15 cellular contexts compared by ENCODE assay signal in the genomic region with DNA sequence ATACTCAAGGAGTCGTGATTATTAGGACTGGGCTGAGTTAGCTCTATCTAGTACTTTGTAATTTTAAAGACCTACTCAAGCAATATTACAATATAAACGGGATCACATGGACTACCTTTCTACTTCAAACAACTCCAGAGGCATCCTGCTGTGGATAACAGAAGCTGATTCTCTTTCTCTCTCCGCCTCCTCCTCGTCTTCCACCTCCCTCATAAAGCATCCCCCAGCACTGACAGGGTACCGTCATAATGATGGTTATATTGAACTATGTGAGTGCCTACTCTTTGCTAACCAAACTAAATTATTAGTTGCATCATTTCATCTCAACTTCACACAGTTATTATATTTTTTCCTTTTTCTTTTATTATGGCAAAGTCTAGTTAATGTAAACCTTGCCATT.
DNase-seq lines count a peak whose midpoint lies in the region; ATAC-seq and TF ChIP-seq lines count a peak whose summit lies in the region.
"Had no signal": no experiment of that assay in that cellular context is flagged by ENCODE, and none has a peak within 500 bp of the region (broad histone marks: within the 10 kb centered on the region; RNA-seq: fewer than 3 reads in every experiment).

No MANE protein-coding gene starts in this region.

- H3K9ac ChIP-seq in stomach smooth muscle (ENCODE audit: low read length in 2 of 2), result peak overlapping the region in 1 of 2 donors; percentile 82
- H3K9ac ChIP-seq in neural progenitor cell, result no peak overlapping the region
- H3K9ac ChIP-seq: BLaER1 had no signal

- H3K79me2 ChIP-seq in PC-9 (ENCODE audit: low read depth) (no peaks in the 10 kb centered on the region), neural progenitor cell (ENCODE audit: low read depth) (no peaks in the 10 kb centered on the region)

- H3F3A ChIP-seq in PC-9 (ENCODE audit: insufficient read depth, low read depth), result no peaks in the 10 kb centered on the region
- no peaks in the 10 kb centered on the region for H3F3A ChIP-seq in neural progenitor cell (ENCODE audit: low read depth)

- H3K4me3 ChIP-seq in gastroesophageal sphincter (no peak overlapping the region), muscle layer of duodenum (ENCODE audit: low read depth in 1 of 2, low read length in 2 of 2) (no peak overlapping the region), stomach smooth muscle (ENCODE audit: low read length in 2 of 2) (no peak overlapping the region), PC-9 (no peak overlapping the region), testis (no peak overlapping the region), neural progenitor cell (no peak overlapping the region)
- H3K4me3 ChIP-seq: BLaER1 had no signal

- H3K27me3 Mint-ChIP-seq in HFFc6 (ENCODE audit: insufficient read depth) (peaks cover 4% of the 10 kb centered on the region), neural progenitor cell (ENCODE audit: insufficient read depth, low read depth) (peaks cover 29% of the 10 kb centered on the region)
- peaks cover 40% of the 10 kb centered on the region for H3K27me3 Mint-ChIP-seq in T-helper 2 cell treated with Interferon-gamma antibody and Interleukin-4, amounts not matched to agents 5 μg/mL and 100 μg/mL, for 36 hours (ENCODE audit: low read depth)

- H3K4me1 Mint-ChIP-seq in HFFc6 (ENCODE audit: low read depth) (peaks cover 53% of the 10 kb centered on the region), neural progenitor cell (peaks cover 40% of the 10 kb centered on the region)
- no peaks in the 10 kb centered on the region for H3K4me1 Mint-ChIP-seq in T-helper 2 cell treated with Interferon-gamma antibody and Interleukin-4, amounts not matched to agents 5 μg/mL and 100 μg/mL, for 36 hours (ENCODE audit: low read depth)
- H3K4me1 Mint-ChIP-seq: CD8-positive, alpha-beta memory T cell had no signal

- peaks cover 10 to 54% (median 16%) of the 10 kb centered on the region in 3 donors for H3K4me1 ChIP-seq in gastroesophageal sphincter
- H3K4me1 ChIP-seq in muscle layer of duodenum (ENCODE audit: control insufficient read depth in 1 of 2, insufficient read depth in 2 of 2, low read length in 2 of 2), result peaks cover 10 to 11% of the 10 kb centered on the region in 2 donors
- peaks cover 45% of the 10 kb centered on the region for H3K4me1 ChIP-seq in stomach smooth muscle (ENCODE audit: control insufficient read depth, insufficient read depth, low read length)
- H3K4me1 ChIP-seq in PC-9 (replicated peaks; ENCODE audit: insufficient read depth), result no peaks in the 10 kb centered on the region
- no peaks in the 10 kb centered on the region for H3K4me1 ChIP-seq in testis
- peaks cover 6% of the 10 kb centered on the region for H3K4me1 ChIP-seq in neural progenitor cell
- H3K4me1 ChIP-seq: BLaER1, Caco-2 had no signal

- H3K27ac Mint-ChIP-seq in HFFc6 (peak overlapping the region; percentile 86; the same call in 1 of the 2 replicates), neural progenitor cell (no peak overlapping the region)
- no peak overlapping the region for H3K27ac Mint-ChIP-seq in T-helper 2 cell treated with Interferon-gamma antibody and Interleukin-4, amounts not matched to agents 5 μg/mL and 100 μg/mL, for 36 hours
- H3K27ac Mint-ChIP-seq: CD8-positive, alpha-beta memory T cell had no signal

- WGBS in gastroesophageal sphincter (ENCODE audit: low coverage in 1 of 2), 2 donors, result 75 to 82% methylated on average over 5 of the region's 5 CpGs
- 59 to 68% methylated on average over 5 of the region's 5 CpGs for WGBS in testis, 2 donors

- H4K20me1 ChIP-seq in PC-9 (ENCODE audit: insufficient read depth) (no peaks in the 10 kb centered on the region; the same call in 1 of the 2 replicates), neural progenitor cell (ENCODE audit: low read depth) (peaks cover 4% of the 10 kb centered on the region)
- H4K20me1 ChIP-seq: BLaER1 had no signal

- no peak for TF ChIP-seq EP300 in gastroesophageal sphincter (IDR thresholded peaks at IDR 0.05)

- no TSS peak for BruUV-seq in PC-9 (replicated peaks; lab: Mats Ljungman, UMichigan)

- intact Hi-C loops in PC-9 (cut with micrococcal nuclease; ENCODE audit: unreplicated experiment) (loop anchor here (10.0 kb wide), 1 partner anchor 170 kb away; the partner anchor contains the start of gene FOXF1), testis (cut with DNase I; ENCODE audit: low total_unique reads) (loop anchor here (5.0 kb wide), 1 partner anchor 172 kb away; no protein-coding TSS in a partner anchor)

- TF ChIP-seq POLR2A in gastroesophageal sphincter (IDR thresholded peaks at IDR 0.05) (no peak), testis (IDR thresholded peaks at IDR 0.05) (no peak)

- peak overlapping the region; percentile 91 to 98 (median 95) for H3K27ac ChIP-seq in gastroesophageal sphincter
- H3K27ac ChIP-seq in muscle layer of duodenum (ENCODE audit: low read length), result peak overlapping the region; percentile 89
- H3K27ac ChIP-seq in stomach smooth muscle (ENCODE audit: low read length), result peak overlapping the region; percentile 98
- H3K27ac ChIP-seq in PC-9, result no peak overlapping the region
- no peak overlapping the region for H3K27ac ChIP-seq in testis
- H3K27ac ChIP-seq in neural progenitor cell, result no peak overlapping the region
- H3K27ac ChIP-seq: BLaER1 had no signal

- no peaks in the 10 kb centered on the region for H3K9me3 Mint-ChIP-seq in HFFc6
- H3K9me3 Mint-ChIP-seq in neural progenitor cell, result peaks cover 2% of the 10 kb centered on the region
- no peaks in the 10 kb centered on the region for H3K9me3 Mint-ChIP-seq in T-helper 2 cell treated with Interferon-gamma antibody and Interleukin-4, amounts not matched to agents 5 μg/mL and 100 μg/mL, for 36 hours

- POLR2A ChIA-PET in PC-9 (lab: Charles Lee; ENCODE audit: unreplicated experiment), result no interaction called here

- TF ChIP-seq CTCF in HFFc6 (IDR thresholded peaks at IDR 0.05) (no peak), gastroesophageal sphincter (IDR thresholded peaks at IDR 0.05) (no peak), PC-9 (conservative IDR thresholded peaks at IDR 0.05) (no peak), testis (IDR thresholded peaks at IDR 0.05) (no peak), neural progenitor cell (IDR thresholded peaks at IDR 0.05) (no peak)

- no peaks in the 10 kb centered on the region for H3K36me3 ChIP-seq in gastroesophageal sphincter
- no peaks in the 10 kb centered on the region for H3K36me3 ChIP-seq in muscle layer of duodenum (ENCODE audit: control insufficient read depth in 1 of 2, insufficient read depth in 2 of 2, low read length in 2 of 2)
- no peaks in the 10 kb centered on the region for H3K36me3 ChIP-seq in stomach smooth muscle (ENCODE audit: control insufficient read depth in 2 of 2, insufficient read depth in 2 of 2, low read length in 2 of 2)
- H3K36me3 ChIP-seq in PC-9 (ENCODE audit: low read depth), result no peaks in the 10 kb centered on the region
- no peaks in the 10 kb centered on the region for H3K36me3 ChIP-seq in testis (ENCODE audit: low read depth, missing control alignments)
- no peaks in the 10 kb centered on the region for H3K36me3 ChIP-seq in neural progenitor cell
- H3K36me3 ChIP-seq: BLaER1 had no signal

- no peak for DNase-seq in HFFc6
- no peak for DNase-seq in PC-9
- DNase-seq in testis, result no peak
- DNase-seq in neural progenitor cell (ENCODE audit: low spot score), result no peak
- DNase-seq in T-helper 2 cell treated with Interferon-gamma antibody and Interleukin-4, amounts not matched to agents 5 μg/mL and 100 μg/mL, for 36 hours (ENCODE audit: low spot score), result no peak
- DNase-seq: 8988T; AML-193; CD8-positive, alpha-beta memory T cell; GF-D8; HCEC 1CT had no signal

- H3K27me3 ChIP-seq in gastroesophageal sphincter (no peaks in the 10 kb centered on the region), muscle layer of duodenum (ENCODE audit: low read depth, low read length) (no peaks in the 10 kb centered on the region), stomach smooth muscle (ENCODE audit: control insufficient read depth in 1 of 2, insufficient read depth in 2 of 2, low read length in 2 of 2) (no peaks in the 10 kb centered on the region), PC-9 (ENCODE audit: insufficient read depth, low read depth) (peaks cover 88% of the 10 kb centered on the region), testis (no peaks in the 10 kb centered on the region), neural progenitor cell (peaks cover 61% of the 10 kb centered on the region)

- H3K4me3 Mint-ChIP-seq in HFFc6, result no peak overlapping the region
- H3K4me3 Mint-ChIP-seq in neural progenitor cell, result no peak overlapping the region
- no peak overlapping the region for H3K4me3 Mint-ChIP-seq in T-helper 2 cell treated with Interferon-gamma antibody and Interleukin-4, amounts not matched to agents 5 μg/mL and 100 μg/mL, for 36 hours
- H3K4me3 Mint-ChIP-seq: CD8-positive, alpha-beta memory T cell had no signal

- no peak for ATAC-seq in gastroesophageal sphincter

- CTCF ChIA-PET in PC-9 (lab: Charles Lee), result no interaction called here

- H2AFZ ChIP-seq in PC-9 (no peak overlapping the region), neural progenitor cell (replicated peaks) (no peak overlapping the region)

- H3K4me2 ChIP-seq in PC-9 (no peak overlapping the region), neural progenitor cell (no peak overlapping the region)
- H3K4me2 ChIP-seq: BLaER1 had no signal

- H3K36me3 Mint-ChIP-seq in HFFc6 (ENCODE audit: low read depth) (no peaks in the 10 kb centered on the region), neural progenitor cell (no peaks in the 10 kb centered on the region)
- no peaks in the 10 kb centered on the region for H3K36me3 Mint-ChIP-seq in T-helper 2 cell treated with Interferon-gamma antibody and Interleukin-4, amounts not matched to agents 5 μg/mL and 100 μg/mL, for 36 hours (ENCODE audit: low read depth)
- H3K36me3 Mint-ChIP-seq: CD8-positive, alpha-beta memory T cell had no signal

- H3K9me3 ChIP-seq in gastroesophageal sphincter (no peaks in the 10 kb centered on the region), muscle layer of duodenum (ENCODE audit: control insufficient read depth in 1 of 2, low read length in 2 of 2) (no peaks in the 10 kb centered on the region), stomach smooth muscle (ENCODE audit: control insufficient read depth in 2 of 2, low read length in 2 of 2) (no peaks in the 10 kb centered on the region), PC-9 (ENCODE audit: insufficient read depth, low read depth) (no peaks in the 10 kb centered on the region), testis (no peaks in the 10 kb centered on the region), neural progenitor cell (ENCODE audit: low read depth) (no peaks in the 10 kb centered on the region)
- H3K9me3 ChIP-seq: BLaER1, Caco-2 had no signal

- H3K9me2 ChIP-seq in PC-9 (ENCODE audit: insufficient read depth), result no peaks in the 10 kb centered on the region

Comparison
In these comparisons a context has a peak if more than half of its experiments do, and no peak if none do; other contexts are left out.
1. H3K27ac ChIP-seq: peak in gastroesophageal sphincter (4 of 4), muscle layer of duodenum (single experiment) and stomach smooth muscle (single experiment); none in PC-9 (single experiment), testis (0 of 2) and neural progenitor cell (single experiment).